1 cellular context compared by ENCODE assay signal in the genomic region with DNA sequence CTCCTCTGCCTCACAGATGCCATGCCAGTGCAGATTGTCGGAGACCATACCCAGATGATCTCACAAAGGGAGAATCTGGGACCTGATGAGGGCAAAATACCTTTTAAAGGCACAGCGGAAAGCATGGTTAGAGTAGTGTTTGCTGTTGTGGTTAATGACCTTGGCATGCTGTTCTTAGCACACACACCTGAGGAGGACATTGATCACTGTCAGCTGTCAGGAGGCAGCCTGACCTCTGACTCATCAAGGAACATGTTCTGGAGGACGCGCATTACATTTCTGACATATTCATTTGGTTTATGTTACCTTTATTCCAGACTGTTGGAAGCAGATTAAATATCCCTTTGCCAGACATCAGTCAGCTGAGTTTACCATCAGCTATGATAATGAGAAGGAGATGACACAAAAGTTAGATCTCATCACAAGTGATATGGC.
TF ChIP-seq lines count a peak whose summit lies in the region.

No MANE protein-coding gene starts in this region.

TF ChIP-seq in IMR-90, 13 proteins besides CTCF, POLR2A, EP300 and RAD21 (continued from another document):
- TF ChIP-seq, protein P1, sequence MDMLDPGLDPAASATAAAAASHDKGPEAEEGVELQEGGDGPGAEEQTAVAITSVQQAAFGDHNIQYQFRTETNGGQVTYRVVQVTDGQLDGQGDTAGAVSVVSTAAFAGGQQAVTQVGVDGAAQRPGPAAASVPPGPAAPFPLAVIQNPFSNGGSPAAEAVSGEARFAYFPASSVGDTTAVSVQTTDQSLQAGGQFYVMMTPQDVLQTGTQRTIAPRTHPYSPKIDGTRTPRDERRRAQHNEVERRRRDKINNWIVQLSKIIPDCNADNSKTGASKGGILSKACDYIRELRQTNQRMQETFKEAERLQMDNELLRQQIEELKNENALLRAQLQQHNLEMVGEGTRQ (IDR thresholded peaks at IDR 0.05; ENCODE audit: low read depth, low read length), result no peak
- TF ChIP-seq, protein P2, sequence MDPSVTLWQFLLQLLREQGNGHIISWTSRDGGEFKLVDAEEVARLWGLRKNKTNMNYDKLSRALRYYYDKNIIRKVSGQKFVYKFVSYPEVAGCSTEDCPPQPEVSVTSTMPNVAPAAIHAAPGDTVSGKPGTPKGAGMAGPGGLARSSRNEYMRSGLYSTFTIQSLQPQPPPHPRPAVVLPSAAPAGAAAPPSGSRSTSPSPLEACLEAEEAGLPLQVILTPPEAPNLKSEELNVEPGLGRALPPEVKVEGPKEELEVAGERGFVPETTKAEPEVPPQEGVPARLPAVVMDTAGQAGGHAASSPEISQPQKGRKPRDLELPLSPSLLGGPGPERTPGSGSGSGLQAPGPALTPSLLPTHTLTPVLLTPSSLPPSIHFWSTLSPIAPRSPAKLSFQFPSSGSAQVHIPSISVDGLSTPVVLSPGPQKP (IDR thresholded peaks at IDR 0.05; ENCODE audit: borderline replicate concordance, low read depth, low read length), result no peak
